In the genomic region with DNA sequence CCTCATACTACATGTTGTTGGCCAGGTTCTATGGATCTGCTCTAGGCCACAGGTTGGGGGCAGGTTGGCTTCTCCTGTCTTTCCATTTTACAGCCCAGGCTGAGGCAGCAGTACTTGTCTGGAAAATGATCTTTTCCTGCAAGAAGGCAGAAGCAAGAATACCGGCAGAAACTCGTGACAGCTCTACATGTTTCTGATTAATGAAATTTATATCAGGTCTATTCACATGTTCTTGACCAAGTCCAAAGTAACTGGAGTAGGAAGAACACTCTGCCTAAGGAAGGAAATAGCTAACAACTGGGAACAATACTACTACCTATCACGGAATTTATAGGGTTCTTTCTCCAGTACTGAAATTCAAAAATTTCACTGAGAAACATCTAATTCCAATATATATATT, we compare ENCODE assay signal across 31 cellular contexts.
"Had no signal": no experiment of that assay in that cellular context is flagged by ENCODE, and none has a peak within 500 bp of the region (broad histone marks: within the 10 kb centered on the region; RNA-seq: fewer than 3 reads in every experiment).

No MANE protein-coding gene starts in this region.

- H3K4me1 ChIP-seq: adrenal gland, ascending aorta had no signal

- DNase-seq: activated B cell treated with CpG ODN at 0.5 μM for 24 hours; activated CD4-positive, alpha-beta memory T cell treated with anti-CD3 and anti-CD28 coated beads for 36 hours; activated CD4-positive, alpha-beta T cell treated with anti-CD3 and anti-CD28 coated beads for 4 hours; activated CD4-positive, alpha-beta T cell treated with anti-CD3 and anti-CD28 coated beads, Interleukin-2, amount 10 ng/mL, durations not matched to agents 24 days and 14 days; activated CD4-positive, alpha-beta T cell treated with anti-CD3 and anti-CD28 coated beads, Interleukin-2, amount 50 U/mL, for 1 hour; activated CD4-positive, alpha-beta T cell treated with anti-CD3 and anti-CD28 coated beads, Interleukin-2, amount 50 U/mL, for 4 hours; activated CD4-positive, CD25-positive, alpha-beta regulatory T cell treated with anti-CD3 and anti-CD28 coated beads, Interleukin-2, amount 50 U/mL, for 72 hours; activated CD8-positive, alpha-beta memory T cell treated with anti-CD3 and anti-CD28 coated beads, Interleukin-2, amount 50 U/mL, for 4 hours; activated CD8-positive, alpha-beta T cell treated with anti-CD3 and anti-CD28 coated beads for 36 hours; activated effector memory CD4-positive, alpha-beta T cell treated with anti-CD3 and anti-CD28 coated beads, Interleukin-2, amount 50 U/mL, for 16 hours; activated gamma-delta T cell treated with Interleukin-2 at 50 U/mL for 16 hours; activated naive CD4-positive, alpha-beta T cell; activated naive CD4-positive, alpha-beta T cell treated with anti-CD3 and anti-CD28 coated beads for 36 hours; activated naive CD4-positive, alpha-beta T cell treated with anti-CD3 and anti-CD28 coated beads, Interleukin-2, amount 50 U/mL, for 16 hours; activated naive CD8-positive, alpha-beta T cell treated with anti-CD3 and anti-CD28 coated beads for 36 hours; activated T-cell treated with anti-CD3 and anti-CD28 coated beads for 4 hours; activated T-cell treated with anti-CD3 and anti-CD28 coated beads, Interleukin-2, amount 50 U/mL, for 1 hour; activated T-cell treated with anti-CD3 and anti-CD28 coated beads, Interleukin-2, amount 50 U/mL, for 4 hours; activated T-cell treated with anti-CD3 and anti-CD28 coated beads, Interleukin-2, amount 50 U/mL, for 72 hours; adrenal gland; amygdala; anterior cingulate cortex; caudate nucleus; cerebellar nuclear complex; T-helper 17 cell; T-helper 9 cell had no signal

- H3K27me3 ChIP-seq: adrenal gland, ascending aorta, cardiac muscle cell had no signal

- H3K36me3 ChIP-seq: adrenal gland, ascending aorta, cardiac muscle cell had no signal

- H3K9me3 ChIP-seq: adrenal gland, ascending aorta had no signal

- H3K4me3 ChIP-seq: adrenal gland, ascending aorta, cardiac muscle cell had no signal

- ATAC-seq: activated CD8-positive, alpha-beta T cell treated with anti-CD3 and anti-CD28 coated beads for 36 hours; activated naive CD4-positive, alpha-beta T cell treated with anti-CD3 and anti-CD28 coated beads, Interleukin-2, amount 50 U/mL, for 72 hours; activated T-cell treated with anti-CD3 and anti-CD28 coated beads, Interleukin-2, amount 50 U/mL, for 4 hours; activated T-cell treated with anti-CD3 and anti-CD28 coated beads, Interleukin-2, amount 50 U/mL, for 72 hours; activated T-helper 17 cell treated with anti-CD3 and anti-CD28 coated beads, Interleukin-2, amount 50 U/mL, for 72 hours; T-helper 17 cell had no signal

- H3K27ac ChIP-seq: adrenal gland, ascending aorta, cardiac muscle cell, VCaP had no signal
